21 cellular contexts compared by ENCODE assay signal in the genomic region with DNA sequence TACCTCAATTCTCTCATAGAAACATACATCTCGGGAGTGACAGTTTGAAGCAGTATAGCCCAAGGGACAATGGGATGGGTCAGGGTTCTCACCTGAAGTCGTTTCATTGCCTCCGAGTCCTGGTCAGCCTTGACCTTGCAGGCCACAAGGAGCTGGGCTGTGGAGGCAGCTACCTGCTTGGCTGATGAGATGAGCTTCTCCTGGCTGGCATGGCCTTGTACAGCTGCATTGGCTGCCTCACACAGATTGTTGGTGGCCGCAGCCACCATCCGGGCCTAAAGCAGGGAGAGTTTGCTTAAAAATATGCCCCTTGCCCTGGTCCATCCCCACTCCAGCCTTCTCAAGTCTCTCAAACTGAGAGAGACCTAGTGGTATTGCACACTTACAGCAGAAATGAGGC. TPM values are rescaled to one million over a fixed set of nuclear protein-coding genes. Genes with fewer than 3 reads are reported as not detected.
"Had no signal": no experiment of that assay in that cellular context is flagged by ENCODE, and none has a peak within 500 bp of the region (broad histone marks: within the 10 kb centered on the region; RNA-seq: fewer than 3 reads in every experiment).

No MANE protein-coding gene starts in this region.

- DNase-seq: activated CD4-positive, alpha-beta T cell treated with anti-CD3 and anti-CD28 coated beads for 1 hour; activated CD8-positive, alpha-beta memory T cell treated with anti-CD3 and anti-CD28 coated beads for 24 hours; activated CD8-positive, alpha-beta memory T cell treated with anti-CD3 and anti-CD28 coated beads, Interleukin-2, amount 50 U/mL, for 48 hours; activated effector memory CD4-positive, alpha-beta T cell treated with anti-CD3 and anti-CD28 coated beads, Interleukin-2, amount 50 U/mL, for 16 hours; activated T-cell treated with anti-CD3 and anti-CD28 coated beads, Interleukin-2, amount 50 U/mL, for 72 hours; caudate nucleus; gastrocnemius medialis; kidney glomerular epithelial cell; left ventricle myocardium inferior; right cardiac atrium; stimulated activated CD4-positive, alpha-beta T cell treated with anti-CD3 and anti-CD28 coated beads, Interleukin-4, amount 100 ng/mL, for 4 hours; stimulated activated naive CD4-positive, alpha-beta T cell; T-helper 2 cell; WERI-Rb-1 had no signal

- H3K27me3 ChIP-seq: gastrocnemius medialis, heart left ventricle, SJSA1, suprapubic skin had no signal

- H3K4me3 ChIP-seq: gastrocnemius medialis, heart left ventricle, left ventricle myocardium inferior, psoas muscle, SJSA1, suprapubic skin had no signal

- H3K9me3 ChIP-seq: gastrocnemius medialis, heart left ventricle, left ventricle myocardium inferior, psoas muscle, SJSA1, suprapubic skin had no signal

- H3K27ac ChIP-seq: psoas muscle, SJSA1, WERI-Rb-1 had no signal

- ATAC-seq: activated T-cell treated with anti-CD3 and anti-CD28 coated beads, Interleukin-2, amount 50 U/mL, for 72 hours; gastrocnemius medialis had no signal

RNA-seq across cellular contexts. Expression of a gene that starts 8.5 kb away (rescaled TPM):
- polyA plus RNA-seq: neural cell had no signal

RNA-seq across cellular contexts. Expression of a gene that starts 24.5 kb away (rescaled TPM):
- total RNA-seq: epithelial cell of proximal tubule, gastrocnemius medialis, left ventricle myocardium inferior, mononuclear cell, psoas muscle, SJSA1 had no signal
- polyA plus RNA-seq: neural cell had no signal
